ENCODE assay signal across 8 cellular contexts in the genomic region with DNA sequence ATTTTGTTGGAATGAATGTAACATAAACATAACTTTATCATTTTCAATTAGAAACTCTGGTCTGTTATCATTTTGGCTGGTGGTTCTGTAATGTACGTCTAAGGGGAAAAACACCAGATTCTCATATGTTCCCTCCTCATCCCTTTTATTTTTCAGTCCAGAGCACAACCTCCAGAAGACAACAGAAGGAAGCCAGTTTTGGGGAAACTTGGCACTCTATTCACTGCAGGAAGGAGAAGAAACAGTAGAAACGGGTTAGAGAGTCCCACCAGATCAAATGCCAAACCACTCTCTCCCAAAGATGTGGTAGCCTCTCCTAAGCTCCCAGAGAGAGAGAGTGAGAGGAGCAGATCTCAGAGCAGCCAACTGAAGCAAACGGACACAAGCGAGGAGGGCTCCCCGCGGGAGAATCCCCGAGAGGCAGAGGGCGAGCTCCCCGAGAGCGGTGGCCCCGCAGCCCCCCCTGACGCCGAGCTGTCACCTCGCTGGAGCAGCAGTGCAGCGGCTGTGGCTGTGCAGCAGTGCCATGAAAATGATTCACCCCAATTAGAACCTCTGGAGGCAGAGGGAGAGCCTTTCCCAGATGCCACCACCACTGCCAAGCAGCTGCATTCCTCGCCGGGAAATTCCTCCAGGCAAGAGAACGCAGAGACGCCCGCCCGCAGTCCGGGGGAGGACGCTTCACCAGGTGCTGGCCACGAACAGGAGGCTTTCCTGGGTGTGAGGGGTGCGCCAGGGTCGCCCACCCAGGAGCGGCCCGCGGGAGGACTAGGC.
A peak's percentile ranks its signal among the peaks of the same experiment; 100 is the strongest.
DNase-seq lines count a peak whose midpoint lies in the region; ATAC-seq and TF ChIP-seq lines count a peak whose summit lies in the region.

No MANE protein-coding gene starts in this region.

- no peak for TF ChIP-seq POLR2A in right lobe of liver (IDR thresholded peaks at IDR 0.05)

- H3K27me3 ChIP-seq in HAP-1 (ENCODE audit: low read depth) (peaks cover 19% of the 10 kb centered on the region), right lobe of liver (no peaks in the 10 kb centered on the region), stomach smooth muscle (ENCODE audit: control insufficient read depth in 1 of 2, insufficient read depth in 2 of 2, low read length in 2 of 2) (peaks cover 30 to 53% of the 10 kb centered on the region in 2 donors)

- intact Hi-C loops in right lobe of liver (cut with DNase I) = no loop called here

- H3K4me3 ChIP-seq in HAP-1 = peak overlapping the region; percentile 33
- peak overlapping the region; percentile 73 to 91 (median 74) for H3K4me3 ChIP-seq in right lobe of liver
- H3K4me3 ChIP-seq in stomach smooth muscle (ENCODE audit: low read length in 2 of 2) = peak overlapping the region; percentile 80 to 81

- ATAC-seq in right lobe of liver (peak; percentile 3 to 34 (median 20)), GM21381 (IDR thresholded peaks at IDR 0.05; ENCODE audit: unreplicated experiment) (no peak)

- H3K4me1 ChIP-seq in HAP-1 = peaks cover 13% of the 10 kb centered on the region
- peaks cover 0 to 38% (median 4%) of the 10 kb centered on the region in 4 donors for H3K4me1 ChIP-seq in right lobe of liver
- H3K4me1 ChIP-seq in stomach smooth muscle (ENCODE audit: control insufficient read depth, insufficient read depth, low read length) = peaks cover 22% of the 10 kb centered on the region

- peak overlapping the region in 1 of 2 donors; percentile 21 for H3K9ac ChIP-seq in stomach smooth muscle (ENCODE audit: low read length in 2 of 2)

- in situ Hi-C loops in HAP-1 (cut with MboI; ENCODE audit: low sequenced_read_pairs) = no loop called here

- no peak for TF ChIP-seq CTCF in right lobe of liver (IDR thresholded peaks at IDR 0.05)

- H3K9me3 ChIP-seq in HAP-1 (no peaks in the 10 kb centered on the region), right lobe of liver (no peaks in the 10 kb centered on the region), stomach smooth muscle (ENCODE audit: control insufficient read depth in 2 of 2, low read length in 2 of 2) (peaks cover 0 to 3% of the 10 kb centered on the region in 2 donors)

- peak; percentile 28 for DNase-seq in COLO668 (lab: John Stamatoyannopoulos, UW; ENCODE audit: unreplicated experiment)
- DNase-seq in HAP-1 (ENCODE audit: low spot score in 2 of 2) = peak in 1 of 2 experiments; percentile 45
- DNase-seq in T-helper 1 cell = peak in 3 of 5 donors; percentile 25 to 36 (median 25)
- DNase-seq in dedifferentiated amniotic fluid mesenchymal stem cell (ENCODE audit: extremely low spot score) = peak; percentile 59
- DNase-seq in right lobe of liver = peak in 2 of 3 donors; percentile 45 to 64
- DNase-seq in OCI-M2 (lab: John Stamatoyannopoulos, UW; ENCODE audit: unreplicated experiment) = no peak

- 3% methylated on average over 2 of the region's 29 CpGs for WGBS in right lobe of liver (ENCODE audit: insufficient coverage, low coverage, low lambda C conversion rate, missing lambda C conversion rate)

- H3K36me3 ChIP-seq in HAP-1 (replicated peaks) (no peaks in the 10 kb centered on the region), right lobe of liver (no peaks in the 10 kb centered on the region), stomach smooth muscle (ENCODE audit: control insufficient read depth in 2 of 2, insufficient read depth in 2 of 2, low read length in 2 of 2) (no peaks in the 10 kb centered on the region)

- peak overlapping the region; percentile 67 to 94 (median 90) for H3K27ac ChIP-seq in right lobe of liver
- no peak overlapping the region for H3K27ac ChIP-seq in stomach smooth muscle (ENCODE audit: low read length)
